ENCODE assay signal across 15 cellular contexts in genomic region chr11:48033918-48034341, GRCh38. TPM values are rescaled to one million over a fixed set of nuclear protein-coding genes. Genes with fewer than 3 reads are reported as not detected.
DNase-seq lines count a peak whose midpoint lies in the region; ATAC-seq, FAIRE-seq and TF ChIP-seq lines count a peak whose summit lies in the region.
"Had no signal": no experiment of that assay in that cellular context is flagged by ENCODE, and none has a peak within 500 bp of the region (broad histone marks: within the 10 kb centered on the region; RNA-seq: fewer than 3 reads in every experiment).

No MANE protein-coding gene starts in this region.

- in situ Hi-C loops in K562 (cut with MboI) (no loop called here), HAP-1 (cut with MboI; ENCODE audit: low sequenced_read_pairs) (no loop called here)

- H3K4me3 ChIP-seq in K562: no peak overlapping the region
- H3K4me3 ChIP-seq in HAP-1: no peak overlapping the region

- H3K9me1 ChIP-seq in K562 (ENCODE audit: control insufficient read depth, insufficient read depth, low read length): no peaks in the 10 kb centered on the region

- 9% methylated on average over 3 of the region's 3 CpGs for WGBS in K562 (ENCODE audit: insufficient coverage, low coverage, missing lambda C conversion rate)

- no peaks in the 10 kb centered on the region for H4K20me1 ChIP-seq in K562 (replicated peaks; ENCODE audit: control insufficient read depth, insufficient read depth, low read length)

- ATAC-seq in K562: no peak
- ATAC-seq: naive thymus-derived CD8-positive, alpha-beta T cell had no signal

- TF ChIP-seq POLR2A in K562 (conservative IDR thresholded peaks at IDR 0.05): no peak

- H3K36me3 ChIP-seq in K562 (ENCODE audit: control insufficient read depth, insufficient read depth, low read length) (no peaks in the 10 kb centered on the region), HAP-1 (replicated peaks) (no peaks in the 10 kb centered on the region)

- DNase-seq in GDM1 (lab: John Stamatoyannopoulos, UW): peak; percentile 25
- DNase-seq in NOMO-1 (lab: John Stamatoyannopoulos, UW; ENCODE audit: unreplicated experiment in 2 of 2): peak; percentile 63 to 76
- no peak for DNase-seq in K562 (ENCODE audit: extremely low read depth in 1 of 4, low spot score in 3 of 4)
- DNase-seq in pons (ENCODE audit: low spot score): peak; percentile 78
- DNase-seq in HAP-1 (ENCODE audit: low spot score in 2 of 2): no peak
- DNase-seq in stimulated activated CD4-positive, alpha-beta T cell treated with anti-CD3 and anti-CD28 coated beads, Interleukin-4, amount 100 ng/mL, for 24 hours: no peak
- no peak for DNase-seq in NCI-H2107 treated with DMSO at 0.1 percent for 48 hours (lab: John Stamatoyannopoulos, UW; ENCODE audit: unreplicated experiment)
- DNase-seq: activated T-cell treated with anti-CD3 and anti-CD28 coated beads, Interleukin-2, amount 50 U/mL, for 48 hours; naive thymus-derived CD8-positive, alpha-beta T cell; NCI-H1105; NCI-H446 treated with DMSO at 0.1 percent for 48 hours; right cardiac atrium; RPMI8226 had no signal

- intact Hi-C loops in K562 (cut with micrococcal nuclease): no loop called here

- POLR2A ChIA-PET in K562 (lab: Yijun Ruan, JAX): interaction anchor here (0.6 to 1.2 kb wide), 4 partner anchors 9 to 45 kb away, joined by 3 to 5 read pairs (median 4); no protein-coding TSS in a partner anchor

- no peak overlapping the region for H2AFZ ChIP-seq in K562 (ENCODE audit: low read depth, low read length)

- H3K79me2 ChIP-seq in K562 (ENCODE audit: control insufficient read depth, insufficient read depth, low read length): no peaks in the 10 kb centered on the region

- FAIRE-seq in K562 (lab: Jason Lieb, UNC): no peak
- FAIRE-seq: keratinocyte had no signal

- TF ChIP-seq RAD21 in K562 (CRISPR knock-in tag; conservative IDR thresholded peaks at IDR 0.05 in 1 of 2, IDR thresholded peaks at IDR 0.05 in 1 of 2): no peak

- H3K27ac ChIP-seq in K562 (ENCODE audit: extremely low read depth, low read depth, low read length): no peak overlapping the region
- H3K27ac ChIP-seq: VCaP had no signal

- H3K4me1 ChIP-seq in K562 (replicated peaks in 1 of 2; ENCODE audit: control insufficient read depth in 2 of 2, insufficient read depth in 2 of 2, low read length in 2 of 2) (no peaks in the 10 kb centered on the region; a peak in 2 of 5 replicates), HAP-1 (peaks cover 36% of the 10 kb centered on the region)

- CTCF ChIA-PET in K562 (lab: Yijun Ruan, JAX; ENCODE audit: low intra/inter-chr PET ratio): no interaction called here

- BruUV-seq in K562 (replicated peaks; lab: Mats Ljungman, UMichigan): no TSS peak

- no peak for TF ChIP-seq CTCF in K562 (IDR thresholded peaks at IDR 0.05 in 2 of 3, conservative IDR thresholded peaks at IDR 0.05 in 1 of 3; ENCODE audit: insufficient read depth in 2 of 3, low read depth in 1 of 3, low read length in 3 of 3)

- no peak overlapping the region for H3K9ac ChIP-seq in K562 (ENCODE audit: insufficient read depth in 1 of 2, low read depth in 2 of 2, low read length in 2 of 2)

- no peak for TF ChIP-seq EP300 in K562 (IDR thresholded peaks at IDR 0.05; ENCODE audit: low read length)

- no peaks in the 10 kb centered on the region for H3K9me3 ChIP-seq in K562 (replicated peaks; ENCODE audit: control insufficient read depth, insufficient read depth, low read depth, low read length)
- no peaks in the 10 kb centered on the region for H3K9me3 ChIP-seq in HAP-1

- no peak overlapping the region for H3K4me2 ChIP-seq in K562 (ENCODE audit: insufficient read depth, low read length)

- H3K27me3 ChIP-seq in K562 (ENCODE audit: control insufficient read depth in 2 of 2, insufficient read depth in 2 of 2, low read length in 2 of 2) (no peaks in the 10 kb centered on the region), HAP-1 (ENCODE audit: low read depth) (no peaks in the 10 kb centered on the region)

TF ChIP-seq in K562, 482 proteins besides CTCF, POLR2A, EP300 and RAD21 (continues in another document):
- TF ChIP-seq SPI1 (IDR thresholded peaks at IDR 0.05; ENCODE audit: borderline replicate concordance, low read depth, low read length): peak; percentile 13; the same call in 1 of the 2 replicates
- no peak for TF ChIP-seq SNRNP70 (optimal IDR thresholded peaks at IDR 0.05; ENCODE audit: low read depth, low read length)
- no peak for TF ChIP-seq SMARCB1 (IDR thresholded peaks at IDR 0.05; ENCODE audit: insufficient read length, low read depth)
- TF ChIP-seq ZNF408 (CRISPR knock-in tag; IDR thresholded peaks at IDR 0.05; ENCODE audit: low read depth): no peak
- no peak for TF ChIP-seq ETV6 (IDR thresholded peaks at IDR 0.05; ENCODE audit: borderline replicate concordance in 1 of 2, low read depth in 2 of 2, low read length in 1 of 2)
- TF ChIP-seq ETV6 (CRISPR knock-in tag; IDR thresholded peaks at IDR 0.05; ENCODE audit: borderline replicate concordance): no peak
- TF ChIP-seq DIDO1 (tag; IDR thresholded peaks at IDR 0.05; ENCODE audit: low read depth): no peak

RNA-seq across cellular contexts. Expression of gene PTPRJ, which starts 53.6 kb away (rescaled TPM):
- 6.8 and 11.6 TPM in 2 replicates for total RNA-seq in K562 (2011; cell fraction: chromatin; rRNA removed; ENCODE audit: low replicate concordance)
- total RNA-seq in K562 (2011; cell fraction: nucleolus; rRNA removed): 3.7 and 3.8 TPM in 2 replicates
- total RNA-seq in K562 (2011; cell fraction: nucleoplasm; rRNA removed): 6.5 and 12.5 TPM in 2 replicates
- total RNA-seq in K562 (2014; rRNA removed) (3.8 and 5.0 TPM in 2 replicates), K562 (2014; rRNA removed; fragmentation: Illumina TruSeq; extraction: Trizol) (6.7 and 7.1 TPM in 2 replicates), K562 (2015; rRNA removed; fragmentation: Illumina TruSeq; extraction: Trizol) (7.1 TPM in 2 replicates), K562 (2021) (10.2 and 10.7 TPM in 2 replicates)
- polyA plus RNA-seq in K562 (2011; rRNA removed) (3.8 and 4.8 TPM in 2 replicates), K562 (2014; fragmentation: Illumina TruSeq; extraction: Trizol) (5.7 and 5.8 TPM in 2 replicates), K562 (2014; fragmentation: Nextera tagmentation; extraction: Ambion mirVana) (under 1 TPM; 0.56 to 0.65 TPM), K562 (2014; rRNA removed) (3.5 and 4.0 TPM in 2 replicates)
- polyA plus RNA-seq in K562 (2011; cell fraction: cytosol; rRNA removed): 3.3 and 3.5 TPM in 2 replicates
- polyA plus RNA-seq in K562 (2011; cell fraction: nucleus; rRNA removed): 2.5 and 3.5 TPM in 2 replicates
- 4.9 and 6.3 TPM in 2 replicates for polyA plus RNA-seq in K562 (2012)
- polyA minus RNA-seq in K562 (2011; rRNA and poly(A)+ RNA removed): 3.3 and 4.6 TPM in 2 replicates
- polyA minus RNA-seq in K562 (2011; cell fraction: cytosol; rRNA and poly(A)+ RNA removed): 2.5 and 3.1 TPM in 2 replicates
- 1.5 and 2.2 TPM in 2 replicates for polyA minus RNA-seq in K562 (2011; cell fraction: nucleus; rRNA and poly(A)+ RNA removed)

Comparison
In these comparisons a context has a peak if more than half of its experiments do, and no peak if none do; other contexts are left out.
1. DNase-seq: peak in GDM1 (single experiment), NOMO-1 (2 of 2) and pons (single experiment); none in K562 (0 of 4), HAP-1 (0 of 2), stimulated activated CD4-positive, alpha-beta T cell treated with anti-CD3 and anti-CD28 coated beads, Interleukin-4, amount 100 ng/mL, for 24 hours (single experiment) and NCI-H2107 treated with DMSO at 0.1 percent for 48 hours (single experiment).